Comparison of ENCODE assay signal across 9 cellular contexts in genomic region chr12:68871899-68872298, GRCh38.
DNase-seq lines count a peak whose midpoint lies in the region; ATAC-seq and TF ChIP-seq lines count a peak whose summit lies in the region.
"Had no signal": no experiment of that assay in that cellular context is flagged by ENCODE, and none has a peak within 500 bp of the region (broad histone marks: within the 10 kb centered on the region; RNA-seq: fewer than 3 reads in every experiment).

No MANE protein-coding gene starts in this region.

- peak; percentile 41 for TF ChIP-seq CTCF in progenitor cell of endocrine pancreas (IDR thresholded peaks at IDR 0.05; ENCODE audit: unreplicated experiment)

- H3K4me1 Mint-ChIP-seq in progenitor cell of endocrine pancreas (ENCODE audit: low read depth), result peaks cover 9% of the 10 kb centered on the region

- no peak overlapping the region for H3K4me3 Mint-ChIP-seq in progenitor cell of endocrine pancreas (ENCODE audit: low read depth)

- no peak overlapping the region for H3K27ac Mint-ChIP-seq in progenitor cell of endocrine pancreas

- peaks cover 4% of the 10 kb centered on the region for H3K36me3 Mint-ChIP-seq in progenitor cell of endocrine pancreas (ENCODE audit: insufficient read depth)

- peak; percentile 48 for DNase-seq in activated CD4-positive, alpha-beta T cell treated with anti-CD3 and anti-CD28 coated beads for 48 hours
- DNase-seq in activated CD4-positive, alpha-beta T cell treated with anti-CD3 and anti-CD28 coated beads, Interleukin-2, amount 50 U/mL, for 4 hours, result no peak
- peak; percentile 43 for DNase-seq in amniotic epithelial cell (ENCODE audit: low read depth)
- DNase-seq in progenitor cell of endocrine pancreas (ENCODE audit: low spot score, unreplicated experiment), result no peak
- no peak for DNase-seq in AG20443 (ENCODE audit: low spot score)
- DNase-seq in middle frontal gyrus (ENCODE audit: extremely low spot score, low spot score), result no peak
- DNase-seq in NCI-H1694 treated with DMSO at 0.1 percent for 48 hours (lab: John Stamatoyannopoulos, UW), result no peak
- DNase-seq: NCI-H1048 had no signal

- ATAC-seq in HG03520 (IDR thresholded peaks at IDR 0.05; ENCODE audit: unreplicated experiment), result peak; percentile 53

- H3K9me3 Mint-ChIP-seq in progenitor cell of endocrine pancreas (ENCODE audit: low read depth), result no peaks in the 10 kb centered on the region

- no peaks in the 10 kb centered on the region for H3K27me3 Mint-ChIP-seq in progenitor cell of endocrine pancreas

Comparison
In these comparisons a context has a peak if more than half of its experiments do, and no peak if none do; other contexts are left out.
1. DNase-seq: peak in activated CD4-positive, alpha-beta T cell treated with anti-CD3 and anti-CD28 coated beads for 48 hours (single experiment) and amniotic epithelial cell (single experiment); none in activated CD4-positive, alpha-beta T cell treated with anti-CD3 and anti-CD28 coated beads, Interleukin-2, amount 50 U/mL, for 4 hours (0 of 2), progenitor cell of endocrine pancreas (single experiment), AG20443 (single experiment), middle frontal gyrus (single experiment) and NCI-H1694 treated with DMSO at 0.1 percent for 48 hours (single experiment).